In genomic region chr6:143536461-143536865, GRCh38 we compare ENCODE assay signal across 8 cellular contexts.
DNase-seq lines count a peak whose midpoint lies in the region; ATAC-seq and TF ChIP-seq lines count a peak whose summit lies in the region.

No MANE protein-coding gene starts in this region.

- H3K4me1 ChIP-seq in DND-41 (ENCODE audit: insufficient read depth, low read length), result peaks cover 5% of the 10 kb centered on the region; the same call in 1 of the 2 replicates

- H3K27me3 ChIP-seq in DND-41 (ENCODE audit: insufficient read depth, low read length, poor library complexity) (peaks cover 56% of the 10 kb centered on the region), brain microvascular endothelial cell (replicated peaks) (no peaks in the 10 kb centered on the region)

- 0 out of 2 replicates have a peak, but pooled peaks cover 2% of the 10 kb centered on the region for H4K20me1 ChIP-seq in DND-41 (ENCODE audit: insufficient read depth, low read length)

- peak; percentile 68 for ATAC-seq in DND-41 (ENCODE audit: insufficient read depth, low read depth)
- peak; percentile 72 for ATAC-seq in GM21528 (IDR thresholded peaks at IDR 0.05; ENCODE audit: low FRiP score, unreplicated experiment)

- DNase-seq in DND-41 (peak; percentile 12), HUDEP-2 (lab: John Stamatoyannopoulos, UW; ENCODE audit: unreplicated experiment in 76 of 76) (peak in 42 of 76 experiments; percentile 14 to 63 (median 40)), T-helper 22 cell (ENCODE audit: low read depth) (peak; percentile 30), brain microvascular endothelial cell (no peak), islet precursor cell (peak; percentile 73), SHP77 treated with DMSO at 0.1 percent for 48 hours (lab: John Stamatoyannopoulos, UW) (no peak)
- peak; percentile 36 to 41 for DNase-seq in stimulated activated CD4-positive, alpha-beta T cell treated with anti-CD3 and anti-CD28 coated beads, Interleukin-2, amount 100 ng/mL, for 48 hours

- peak overlapping the region; percentile 26; the same call in 1 of the 2 replicates for H3K9ac ChIP-seq in DND-41 (ENCODE audit: low read depth, low read length)

- no peaks in the 10 kb centered on the region for H3K9me3 ChIP-seq in DND-41 (ENCODE audit: insufficient read depth, low read length, severe bottlenecking)

- no peaks in the 10 kb centered on the region for H3K36me3 ChIP-seq in DND-41 (ENCODE audit: insufficient read depth, low read length)
- no peaks in the 10 kb centered on the region for H3K36me3 ChIP-seq in brain microvascular endothelial cell (replicated peaks)

- peak overlapping the region in 1 of 2 experiments; percentile 50; a peak in 2 of 4 replicates for H3K4me3 ChIP-seq in DND-41 (ENCODE audit: low read depth in 1 of 2, low read length in 2 of 2)
- peak overlapping the region; percentile 62 for H3K4me3 ChIP-seq in brain microvascular endothelial cell (ENCODE audit: low read depth, low read length)

- in situ Hi-C loops in brain microvascular endothelial cell (cut with HindIII; ENCODE audit: low pct_ligation_motif_present, low sequenced_read_pairs), result no loop called here

- no peak for TF ChIP-seq CTCF in DND-41 (IDR thresholded peaks at IDR 0.05; ENCODE audit: borderline replicate concordance, extremely low read depth, low read length, poor library complexity, severe bottlenecking)
- no peak for TF ChIP-seq CTCF in brain microvascular endothelial cell (IDR thresholded peaks at IDR 0.05; ENCODE audit: low read depth, low read length, missing control alignments)

- H3K4me2 ChIP-seq in DND-41 (ENCODE audit: insufficient read depth, low read length), result peak overlapping the region; percentile 56

- H3K27ac ChIP-seq in DND-41 (ENCODE audit: low read length) (no peak overlapping the region), brain microvascular endothelial cell (no peak overlapping the region)

- no peak overlapping the region for H2AFZ ChIP-seq in DND-41 (ENCODE audit: low read depth, low read length)

- no peaks in the 10 kb centered on the region for H3K79me2 ChIP-seq in DND-41 (ENCODE audit: insufficient read depth, low read length)

Comparison
In these comparisons a context has a peak if more than half of its experiments do, and no peak if none do; other contexts are left out.
1. DNase-seq: peak in DND-41 (single experiment), HUDEP-2 (42 of 76), T-helper 22 cell (single experiment), islet precursor cell (single experiment) and stimulated activated CD4-positive, alpha-beta T cell treated with anti-CD3 and anti-CD28 coated beads, Interleukin-2, amount 100 ng/mL, for 48 hours (2 of 2); none in brain microvascular endothelial cell (single experiment) and SHP77 treated with DMSO at 0.1 percent for 48 hours (single experiment).